Comparison of ENCODE assay signal across 21 cellular contexts in the genomic region with DNA sequence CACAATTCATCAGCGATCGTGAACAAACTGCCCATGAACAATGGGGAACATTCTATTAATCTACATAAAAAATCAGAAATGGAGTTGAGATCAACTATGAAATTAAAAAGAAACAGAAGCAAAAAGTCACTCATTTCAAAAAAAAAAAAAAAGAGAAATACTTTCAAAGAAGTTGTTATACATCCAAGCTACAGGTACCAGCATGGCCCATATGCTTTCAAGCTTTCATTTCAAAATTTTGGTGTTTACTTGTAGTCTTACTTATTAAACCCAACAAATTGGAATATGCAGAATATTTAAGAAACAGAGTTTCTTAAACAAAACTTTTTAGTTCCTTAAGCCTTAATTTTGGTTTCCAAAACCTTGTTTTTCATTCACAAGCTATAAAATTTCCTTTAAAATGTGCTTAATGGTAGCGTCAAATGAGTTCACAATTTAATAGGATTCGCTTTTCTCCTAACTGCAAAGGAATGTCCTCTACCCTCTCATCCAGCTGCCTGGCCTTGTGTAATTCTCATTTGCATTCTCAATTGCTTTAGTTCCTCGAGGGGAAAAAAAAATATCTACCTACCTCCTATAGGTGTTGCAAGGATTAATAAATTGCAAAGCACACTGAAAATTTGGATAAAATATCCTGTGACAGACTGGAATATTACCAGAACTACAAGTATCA.
"Had no signal": no experiment of that assay in that cellular context is flagged by ENCODE, and none has a peak within 500 bp of the region (broad histone marks: within the 10 kb centered on the region; RNA-seq: fewer than 3 reads in every experiment).

No MANE protein-coding gene starts in this region.

- H3K36me3 ChIP-seq: brain microvascular endothelial cell, spleen had no signal

- H2AFZ ChIP-seq: hepatocyte had no signal

- H3K27ac ChIP-seq: brain microvascular endothelial cell, dorsolateral prefrontal cortex, foreskin keratinocyte, hepatocyte, spleen had no signal

- H3K4me1 Mint-ChIP-seq: activated B cell treated with CpG ODN at 0.5 μM for 24 hours; activated CD4-positive, alpha-beta memory T cell treated with anti-CD3 and anti-CD28 coated beads, Interleukin-2, amount 10 ng/mL, durations not matched to agents 7 days and 5 days; activated CD8-positive, alpha-beta memory T cell treated with anti-CD3 and anti-CD28 coated beads, Interleukin-2, amount 10 ng/mL, durations not matched to agents 7 days and 5 days; activated naive CD4-positive, alpha-beta T cell treated with anti-CD3 and anti-CD28 coated beads, Interleukin-2, amount 10 ng/mL, durations not matched to agents 7 days and 5 days; activated naive CD8-positive, alpha-beta T cell treated with anti-CD3 and anti-CD28 coated beads, Interleukin-2, amount 50 U/mL, for 24 hours; naive thymus-derived CD8-positive, alpha-beta T cell; stimulated activated naive B cell treated with anti-CD40 and anti-IgM and Interleukin-4, amounts not matched to agents 10 μg/mL and 1 μg/mL and 100 μg/mL, for 72 hours had no signal

- H3K4me3 Mint-ChIP-seq: activated B cell treated with CpG ODN at 0.5 μM for 24 hours; activated CD4-positive, alpha-beta memory T cell treated with anti-CD3 and anti-CD28 coated beads, Interleukin-2, amount 10 ng/mL, durations not matched to agents 7 days and 5 days; activated CD8-positive, alpha-beta memory T cell treated with anti-CD3 and anti-CD28 coated beads, Interleukin-2, amount 10 ng/mL, durations not matched to agents 7 days and 5 days; activated naive CD4-positive, alpha-beta T cell treated with anti-CD3 and anti-CD28 coated beads, Interleukin-2, amount 10 ng/mL, durations not matched to agents 7 days and 5 days; activated naive CD8-positive, alpha-beta T cell treated with anti-CD3 and anti-CD28 coated beads, Interleukin-2, amount 50 U/mL, for 24 hours; activated T-cell treated with anti-CD3 and anti-CD28 coated beads, Interleukin-2, amount 50 U/mL, for 24 hours; naive thymus-derived CD8-positive, alpha-beta T cell; stimulated activated naive B cell treated with anti-CD40 and anti-IgM and Interleukin-4, amounts not matched to agents 10 μg/mL and 1 μg/mL and 100 μg/mL, for 72 hours; T-helper 2 cell treated with Interferon-gamma antibody and Interleukin-4, amounts not matched to agents 5 μg/mL and 100 μg/mL, for 36 hours had no signal

- H3K27me3 ChIP-seq: brain microvascular endothelial cell, dorsolateral prefrontal cortex, foreskin keratinocyte, hepatocyte, spleen had no signal

- H3K4me3 ChIP-seq: dorsolateral prefrontal cortex, hepatocyte, spleen had no signal

- H3K4me1 ChIP-seq: foreskin keratinocyte, spleen had no signal

- H3K4me2 ChIP-seq: hepatocyte had no signal

- H3K27ac Mint-ChIP-seq: activated B cell treated with CpG ODN at 0.5 μM for 24 hours; activated CD4-positive, alpha-beta memory T cell treated with anti-CD3 and anti-CD28 coated beads, Interleukin-2, amount 10 ng/mL, durations not matched to agents 7 days and 5 days; activated CD8-positive, alpha-beta memory T cell treated with anti-CD3 and anti-CD28 coated beads, Interleukin-2, amount 10 ng/mL, durations not matched to agents 7 days and 5 days; activated naive CD4-positive, alpha-beta T cell treated with anti-CD3 and anti-CD28 coated beads, Interleukin-2, amount 10 ng/mL, durations not matched to agents 7 days and 5 days; activated naive CD8-positive, alpha-beta T cell treated with anti-CD3 and anti-CD28 coated beads, Interleukin-2, amount 50 U/mL, for 24 hours; activated T-cell treated with anti-CD3 and anti-CD28 coated beads, Interleukin-2, amount 50 U/mL, for 24 hours; naive thymus-derived CD8-positive, alpha-beta T cell; stimulated activated naive B cell treated with anti-CD40 and anti-IgM and Interleukin-4, amounts not matched to agents 10 μg/mL and 1 μg/mL and 100 μg/mL, for 72 hours; T-helper 2 cell treated with Interferon-gamma antibody and Interleukin-4, amounts not matched to agents 5 μg/mL and 100 μg/mL, for 36 hours had no signal

- H3K36me3 Mint-ChIP-seq: activated CD8-positive, alpha-beta memory T cell treated with anti-CD3 and anti-CD28 coated beads, Interleukin-2, amount 10 ng/mL, durations not matched to agents 7 days and 5 days; activated naive CD4-positive, alpha-beta T cell treated with anti-CD3 and anti-CD28 coated beads, Interleukin-2, amount 10 ng/mL, durations not matched to agents 7 days and 5 days; naive thymus-derived CD8-positive, alpha-beta T cell; stimulated activated naive B cell treated with anti-CD40 and anti-IgM and Interleukin-4, amounts not matched to agents 10 μg/mL and 1 μg/mL and 100 μg/mL, for 72 hours had no signal

- DNase-seq: activated B cell treated with CpG ODN at 0.5 μM for 24 hours; activated CD4-positive, alpha-beta memory T cell treated with anti-CD3 and anti-CD28 coated beads, Interleukin-2, amount 10 ng/mL, durations not matched to agents 7 days and 5 days; activated CD4-positive, alpha-beta T cell treated with anti-CD3 and anti-CD28 coated beads for 48 hours; activated CD8-positive, alpha-beta memory T cell treated with anti-CD3 and anti-CD28 coated beads, Interleukin-2, amount 10 ng/mL, durations not matched to agents 7 days and 5 days; activated naive CD4-positive, alpha-beta T cell treated with anti-CD3 and anti-CD28 coated beads, Interleukin-2, amount 10 ng/mL, durations not matched to agents 7 days and 5 days; activated naive CD8-positive, alpha-beta T cell treated with anti-CD3 and anti-CD28 coated beads, Interleukin-2, amount 50 U/mL, for 24 hours; activated T-cell treated with anti-CD3 and anti-CD28 coated beads, Interleukin-2, amount 50 U/mL, for 24 hours; anterior cingulate cortex; brain microvascular endothelial cell; central memory CD4-positive, alpha-beta T cell; dorsolateral prefrontal cortex; foreskin keratinocyte; left ventricle myocardium superior; naive thymus-derived CD8-positive, alpha-beta T cell; occipital lobe; posterior cingulate gyrus; retina; spleen; stimulated activated naive B cell treated with anti-CD40 and anti-IgM and Interleukin-4, amounts not matched to agents 10 μg/mL and 1 μg/mL and 100 μg/mL, for 72 hours had no signal

- H3K79me2 ChIP-seq: hepatocyte had no signal

- H3K27me3 Mint-ChIP-seq: activated B cell treated with CpG ODN at 0.5 μM for 24 hours; activated CD4-positive, alpha-beta memory T cell treated with anti-CD3 and anti-CD28 coated beads, Interleukin-2, amount 10 ng/mL, durations not matched to agents 7 days and 5 days; activated CD8-positive, alpha-beta memory T cell treated with anti-CD3 and anti-CD28 coated beads, Interleukin-2, amount 10 ng/mL, durations not matched to agents 7 days and 5 days; activated naive CD4-positive, alpha-beta T cell treated with anti-CD3 and anti-CD28 coated beads, Interleukin-2, amount 10 ng/mL, durations not matched to agents 7 days and 5 days; activated naive CD8-positive, alpha-beta T cell treated with anti-CD3 and anti-CD28 coated beads, Interleukin-2, amount 50 U/mL, for 24 hours; activated T-cell treated with anti-CD3 and anti-CD28 coated beads, Interleukin-2, amount 50 U/mL, for 24 hours; naive thymus-derived CD8-positive, alpha-beta T cell; stimulated activated naive B cell treated with anti-CD40 and anti-IgM and Interleukin-4, amounts not matched to agents 10 μg/mL and 1 μg/mL and 100 μg/mL, for 72 hours had no signal

- ATAC-seq: activated CD8-positive, alpha-beta memory T cell treated with anti-CD3 and anti-CD28 coated beads, Interleukin-2, amount 10 ng/mL, durations not matched to agents 7 days and 5 days; activated naive CD8-positive, alpha-beta T cell treated with anti-CD3 and anti-CD28 coated beads, Interleukin-2, amount 50 U/mL, for 24 hours; foreskin keratinocyte; left ventricle myocardium superior; naive thymus-derived CD8-positive, alpha-beta T cell; stimulated activated naive B cell treated with anti-CD40 and anti-IgM and Interleukin-4, amounts not matched to agents 10 μg/mL and 1 μg/mL and 100 μg/mL, for 72 hours had no signal
